17 cellular contexts compared by ENCODE assay signal in the genomic region with DNA sequence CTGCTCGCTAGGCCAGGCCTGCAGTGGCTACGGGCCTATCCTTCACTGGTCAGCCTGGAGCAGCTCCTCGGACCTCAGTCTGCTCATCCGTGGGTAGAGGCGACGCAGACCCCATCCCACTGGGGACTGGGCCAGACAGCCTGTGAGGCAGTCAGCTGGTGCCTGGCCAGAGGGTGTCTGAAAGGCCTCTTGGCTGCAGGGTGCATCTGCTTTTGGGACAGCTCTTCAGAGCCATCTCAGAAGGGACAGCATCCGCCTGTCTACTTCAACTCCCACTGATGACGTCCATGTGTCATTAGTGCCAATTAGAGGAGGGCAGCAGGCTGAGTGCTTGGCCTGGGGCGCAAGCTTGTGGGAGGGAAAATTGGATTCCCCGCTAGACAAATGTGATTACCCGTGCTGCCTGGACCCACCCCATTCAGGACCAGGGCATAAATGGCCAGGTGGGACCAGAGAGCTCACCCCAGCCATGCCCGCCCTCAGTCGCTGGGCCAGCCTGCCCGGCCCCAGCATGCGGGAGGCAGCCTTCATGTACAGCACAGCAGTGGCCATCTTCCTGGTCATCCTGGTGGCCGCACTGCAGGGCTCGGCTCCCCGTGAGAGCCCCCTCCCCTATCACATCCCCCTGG. TPM values are rescaled to one million over a fixed set of nuclear protein-coding genes. Genes with fewer than 3 reads are reported as not detected.
"Had no signal": no experiment of that assay in that cellular context is flagged by ENCODE, and none has a peak within 500 bp of the region (broad histone marks: within the 10 kb centered on the region; RNA-seq: fewer than 3 reads in every experiment).

A gene (plus strand): TSS at position 461 of the 629 bp plus-strand sequence. CDS start 9 bp downstream, at position 470.

- ATAC-seq: stimulated activated naive B cell treated with anti-CD40 and anti-IgM and Interleukin-4, amounts not matched to agents 10 μg/mL and 1 μg/mL and 100 μg/mL, for 72 hours; T-cell had no signal

- H3K4me3 ChIP-seq: cardiac muscle cell, esophagus squamous epithelium, lung, skin epidermis, tibial artery, uterus had no signal

- H3K27ac ChIP-seq: cardiac muscle cell, esophagus squamous epithelium, neutrophil, skin epidermis, tibial artery, uterus had no signal

- H3K27me3 ChIP-seq: cardiac muscle cell, uterus had no signal

- DNase-seq: activated CD4-positive, CD25-positive, alpha-beta regulatory T cell treated with anti-CD3 and anti-CD28 coated beads, Interleukin-2, amount 50 U/mL, for 72 hours; activated naive CD4-positive, alpha-beta T cell; activated T-cell treated with anti-CD3 and anti-CD28 coated beads for 4 hours; esophagus squamous epithelium; stimulated activated CD4-positive, alpha-beta T cell treated with anti-CD3 and anti-CD28 coated beads, Interleukin-15, amount 100 ng/mL, for 24 hours; stimulated activated CD4-positive, alpha-beta T cell treated with anti-CD3 and anti-CD28 coated beads, Interleukin-4, amount 100 ng/mL, for 1 hour; stimulated activated naive B cell treated with anti-CD40 and anti-IgM and Interleukin-4, amounts not matched to agents 10 μg/mL and 1 μg/mL and 100 μg/mL, for 72 hours; T-cell; T-helper 9 cell; tibial artery; uterus had no signal

- H3K36me3 ChIP-seq: cardiac muscle cell, esophagus squamous epithelium, neutrophil, tibial artery, uterus had no signal

- H3K4me1 ChIP-seq: esophagus squamous epithelium, tibial artery, uterus had no signal

- H3K9me3 ChIP-seq: esophagus squamous epithelium, neutrophil, tibial artery, uterus had no signal

RNA-seq across cellular contexts. Expression of the gene that starts here (rescaled TPM):
- total RNA-seq: cardiac muscle cell, endothelial cell of umbilical vein, esophagus squamous epithelium, fibroblast of villous mesenchyme had no signal
- polyA plus RNA-seq: endothelial cell of umbilical vein had no signal
